ENCODE assay signal across 18 cellular contexts in genomic region chr10:7279303-7279702, GRCh38.
"Had no signal": no experiment of that assay in that cellular context is flagged by ENCODE, and none has a peak within 500 bp of the region (broad histone marks: within the 10 kb centered on the region; RNA-seq: fewer than 3 reads in every experiment).

No MANE protein-coding gene starts in this region.

- H3K36me3 ChIP-seq: gastrocnemius medialis, upper lobe of left lung, vagina had no signal

- DNase-seq: effector memory CD4-positive, alpha-beta T cell; gastrocnemius medialis; heart right ventricle; hypothalamus; kidney glomerular epithelial cell; mammary epithelial cell; mucosa of descending colon; psoas muscle; stimulated activated CD4-positive, alpha-beta T cell treated with anti-CD3 and anti-CD28 coated beads, Interleukin-2, amount 100 ng/mL, for 24 hours; stimulated activated naive CD4-positive, alpha-beta T cell treated with Interleukin-2 at 50 U/mL for 16 hours; upper lobe of left lung had no signal

- ATAC-seq: gastrocnemius medialis, heart right ventricle, left lobe of liver, mucosa of descending colon, psoas muscle, sciatic nerve had no signal

- H3K9me3 ChIP-seq: esophagus muscularis mucosa, gastrocnemius medialis, heart right ventricle, mucosa of descending colon, psoas muscle, upper lobe of left lung, vagina had no signal

- H3K27ac Mint-ChIP-seq: nephron had no signal

- H3K9me3 Mint-ChIP-seq: nephron had no signal

- H3K4me3 Mint-ChIP-seq: nephron had no signal

- H3K4me1 ChIP-seq: parathyroid adenoma, upper lobe of left lung, vagina had no signal

- H3K4me3 ChIP-seq: esophagus muscularis mucosa, gastrocnemius medialis, heart right ventricle, mucosa of descending colon, psoas muscle, upper lobe of left lung, vagina had no signal

- H3K27me3 ChIP-seq: esophagus muscularis mucosa, gastrocnemius medialis, heart right ventricle, upper lobe of left lung, vagina had no signal

- H3K9ac ChIP-seq: parathyroid adenoma had no signal

- H3K27ac ChIP-seq: epithelial cell of prostate, esophagus muscularis mucosa, gastrocnemius medialis, heart right ventricle, parathyroid adenoma, psoas muscle, upper lobe of left lung, vagina had no signal
